8 cellular contexts compared by ENCODE assay signal in genomic region chr11:6703247-6704063, GRCh38. TPM values are rescaled to one million over a fixed set of nuclear protein-coding genes. Genes with fewer than 3 reads are reported as not detected.
A peak's percentile ranks its signal among the peaks of the same experiment; 100 is the strongest.
DNase-seq lines count a peak whose midpoint lies in the region; ATAC-seq, FAIRE-seq and TF ChIP-seq lines count a peak whose summit lies in the region.

No MANE protein-coding gene starts in this region.

- peaks cover 15% of the 10 kb centered on the region for H3K4me1 Mint-ChIP-seq in osteocyte (ENCODE audit: unreplicated experiment)

- peak overlapping the region; percentile 34 for H3K27ac Mint-ChIP-seq in osteocyte (ENCODE audit: unreplicated experiment)

- DNase-seq in Ammon's horn (ENCODE audit: low spot score) (peak; percentile 92), GM12891 (ENCODE audit: insufficient read length, low spot score) (no peak), NCI-H2196 treated with DMSO at 0.1 percent for 48 hours (lab: John Stamatoyannopoulos, UW; ENCODE audit: unreplicated experiment) (peak; percentile 30), germinal center (ENCODE audit: low spot score) (peak; percentile 7), osteocyte (ENCODE audit: extremely low spot score, unreplicated experiment) (no peak), T-helper 9 cell (no peak)
- peak; percentile 25 for DNase-seq in activated CD4-positive, alpha-beta T cell treated with anti-CD3 and anti-CD28 coated beads, Interleukin-2, amount 50 U/mL, for 1 hour

- H3K36me3 Mint-ChIP-seq in osteocyte (ENCODE audit: unreplicated experiment): no peaks in the 10 kb centered on the region

- H3K27me3 Mint-ChIP-seq in osteocyte (ENCODE audit: unreplicated experiment): peaks cover under 1% of the 10 kb centered on the region

- peak; percentile 58 for FAIRE-seq in GM12891 (lab: Jason Lieb, UNC)

- no peak for TF ChIP-seq POLR2A in GM12891 (IDR thresholded peaks at IDR 0.05; ENCODE audit: low read depth, low read length)

- peak; percentile 66 for TF ChIP-seq CTCF in osteocyte (IDR thresholded peaks at IDR 0.05)

- H3K4me3 Mint-ChIP-seq in osteocyte (ENCODE audit: unreplicated experiment): no peak overlapping the region

- no peak for ATAC-seq in HG03469 (IDR thresholded peaks at IDR 0.05; ENCODE audit: unreplicated experiment)

- H3K9me3 Mint-ChIP-seq in osteocyte (ENCODE audit: unreplicated experiment): no peaks in the 10 kb centered on the region

TF ChIP-seq in GM12891, 5 proteins besides CTCF, POLR2A, EP300 and RAD21:
- TF ChIP-seq PAX5 (IDR thresholded peaks at IDR 0.05; ENCODE audit: insufficient read depth, low read length, severe bottlenecking) (no peak), TAF1 (IDR thresholded peaks at IDR 0.05; ENCODE audit: low read depth, low read length) (no peak), POLR2AphosphoS5 (IDR thresholded peaks at IDR 0.05; ENCODE audit: low read depth, low read length) (no peak), POU2F2 (IDR thresholded peaks at IDR 0.05; ENCODE audit: low read depth, low read length) (no peak), SPI1 (IDR thresholded peaks at IDR 0.05; ENCODE audit: low read depth, low read length) (no peak)

RNA-seq across cellular contexts. Expression of gene MRPL17, which starts 20.3 kb away (rescaled TPM):
- 73.2 TPM for polyA plus RNA-seq in GM12891 (2012; ENCODE audit: low read depth, missing spikeins)
- 47.8 and 49.8 TPM in 2 replicates for total RNA-seq in osteocyte

RNA-seq across cellular contexts. Expression of gene DCHS1, which starts 47.8 kb away (rescaled TPM):
- 0.98 TPM for polyA plus RNA-seq in GM12891 (2012; ENCODE audit: low read depth, missing spikeins)
- total RNA-seq in osteocyte: 63.0 and 63.3 TPM in 2 replicates

Comparison
In these comparisons a context has a peak if more than half of its experiments do, and no peak if none do; other contexts are left out.
1. DNase-seq: peak in Ammon's horn (single experiment), NCI-H2196 treated with DMSO at 0.1 percent for 48 hours (single experiment), activated CD4-positive, alpha-beta T cell treated with anti-CD3 and anti-CD28 coated beads, Interleukin-2, amount 50 U/mL, for 1 hour (single experiment) and germinal center (single experiment); none in GM12891 (single experiment), osteocyte (single experiment) and T-helper 9 cell (single experiment).